In genomic region chr17:43714338-43715149, GRCh38 we compare ENCODE assay signal across 8 cellular contexts. TPM values are rescaled to one million over a fixed set of nuclear protein-coding genes. Genes with fewer than 3 reads are reported as not detected.
DNase-seq lines count a peak whose midpoint lies in the region; ATAC-seq and TF ChIP-seq lines count a peak whose summit lies in the region.

No MANE protein-coding gene starts in this region.

- no TSS peak for BruUV-seq in Calu3 (replicated peaks; lab: Mats Ljungman, UMichigan)

- intact Hi-C loops in Calu3 (cut with micrococcal nuclease; ENCODE audit: unreplicated experiment) = no loop called here

- TF ChIP-seq CTCF in Calu3 (IDR thresholded peaks at IDR 0.05; ENCODE audit: unreplicated experiment) (no peak), brain microvascular endothelial cell (IDR thresholded peaks at IDR 0.05; ENCODE audit: low read depth, low read length, missing control alignments) (no peak)

- in situ Hi-C loops in brain microvascular endothelial cell (cut with HindIII; ENCODE audit: low pct_ligation_motif_present, low sequenced_read_pairs) = no loop called here

- peak overlapping the region; percentile 48 for H3K4me3 ChIP-seq in brain microvascular endothelial cell (ENCODE audit: low read depth, low read length)

- CTCF ChIA-PET in Calu3 (lab: Charles Lee) = interaction anchor here (0.6 to 1.4 kb wide), 2 partner anchors 45 to 79 kb away, joined by 3 to 18 read pairs; no protein-coding TSS in a partner anchor

- no peaks in the 10 kb centered on the region for H3K36me3 ChIP-seq in brain microvascular endothelial cell (replicated peaks)

- peaks cover 99% of the 10 kb centered on the region for H3K27me3 Mint-ChIP-seq in Calu3 (ENCODE audit: unreplicated experiment)
- peaks cover 43 to 56% of the 10 kb centered on the region in 2 donors for H3K27me3 Mint-ChIP-seq in natural killer cell treated with Interleukin-12 subunit alpha and Interleukin-12 subunit beta and Interleukin-15 and Interleukin-18, amount 100 ng/mL, for 72 hours

- no peak for ATAC-seq in natural killer cell treated with Interleukin-12 subunit alpha and Interleukin-12 subunit beta and Interleukin-15 and Interleukin-18, amount 100 ng/mL, for 72 hours
- ATAC-seq in GM21360 (IDR thresholded peaks at IDR 0.05; ENCODE audit: unreplicated experiment) (no peak), HG02840 (IDR thresholded peaks at IDR 0.05; ENCODE audit: low FRiP score, unreplicated experiment) (no peak)

- H3K4me3 Mint-ChIP-seq in Calu3 (ENCODE audit: low read depth, unreplicated experiment) = peak overlapping the region; percentile 48
- H3K4me3 Mint-ChIP-seq in natural killer cell treated with Interleukin-12 subunit alpha and Interleukin-12 subunit beta and Interleukin-15 and Interleukin-18, amount 100 ng/mL, for 72 hours = peak overlapping the region; percentile 83

- H3K27me3 ChIP-seq in brain microvascular endothelial cell (replicated peaks) = no peaks in the 10 kb centered on the region

- H3K27ac ChIP-seq in brain microvascular endothelial cell = no peak overlapping the region

- peaks cover 13% of the 10 kb centered on the region for H3K4me1 Mint-ChIP-seq in Calu3 (ENCODE audit: low read depth, unreplicated experiment)
- peaks cover 12 to 19% of the 10 kb centered on the region in 2 donors for H3K4me1 Mint-ChIP-seq in natural killer cell treated with Interleukin-12 subunit alpha and Interleukin-12 subunit beta and Interleukin-15 and Interleukin-18, amount 100 ng/mL, for 72 hours (ENCODE audit: low read depth in 2 of 2)

- DNase-seq in Calu3 (no peak), M059J (ENCODE audit: low read depth) (peak; percentile 91), brain microvascular endothelial cell (no peak), erythroblast (lab: John Stamatoyannopoulos, UW) (no peak), C1 segment of cervical spinal cord (lab: John Stamatoyannopoulos, UW) (no peak)
- DNase-seq in natural killer cell treated with Interleukin-12 subunit alpha and Interleukin-12 subunit beta and Interleukin-15 and Interleukin-18, amount 100 ng/mL, for 72 hours (ENCODE audit: low spot score) = no peak

- H3K27ac Mint-ChIP-seq in Calu3 (ENCODE audit: unreplicated experiment) = no peak overlapping the region
- no peak overlapping the region for H3K27ac Mint-ChIP-seq in natural killer cell treated with Interleukin-12 subunit alpha and Interleukin-12 subunit beta and Interleukin-15 and Interleukin-18, amount 100 ng/mL, for 72 hours

- H3K36me3 Mint-ChIP-seq in Calu3 (ENCODE audit: insufficient read depth, unreplicated experiment) = no peaks in the 10 kb centered on the region
- H3K36me3 Mint-ChIP-seq in natural killer cell treated with Interleukin-12 subunit alpha and Interleukin-12 subunit beta and Interleukin-15 and Interleukin-18, amount 100 ng/mL, for 72 hours = no peaks in the 10 kb centered on the region

- no peak for TF ChIP-seq POLR2A in erythroblast (IDR thresholded peaks at IDR 0.05; ENCODE audit: low read length)

- H3K9me3 Mint-ChIP-seq in Calu3 (ENCODE audit: low read depth, unreplicated experiment) = no peaks in the 10 kb centered on the region
- H3K9me3 Mint-ChIP-seq in natural killer cell treated with Interleukin-12 subunit alpha and Interleukin-12 subunit beta and Interleukin-15 and Interleukin-18, amount 100 ng/mL, for 72 hours = no peaks in the 10 kb centered on the region

RNA-seq across cellular contexts. Expression of gene SOST, which starts 44.0 kb away (rescaled TPM):
- total RNA-seq in Calu3 (2022) = not detected in 2 replicates
- not detected in 2 replicates for total RNA-seq in M059J (2014; rRNA removed; shearing (Covaris generic))
- not detected for total RNA-seq in natural killer cell treated with Interleukin-12 subunit alpha and Interleukin-12 subunit beta and Interleukin-15 and Interleukin-18, amount 100 ng/mL, for 72 hours

RNA-seq across cellular contexts. Expression of gene MEOX1, which starts 52.8 kb away (rescaled TPM):
- not detected in 2 replicates for total RNA-seq in Calu3 (2022)
- not detected in 2 replicates for total RNA-seq in M059J (2014; rRNA removed; shearing (Covaris generic))
- total RNA-seq in natural killer cell treated with Interleukin-12 subunit alpha and Interleukin-12 subunit beta and Interleukin-15 and Interleukin-18, amount 100 ng/mL, for 72 hours = not detected
